Comparison of ENCODE assay signal across 1 cellular context in genomic region chrX:13268874-13269273, GRCh38.
TF ChIP-seq lines count a peak whose summit lies in the region.

No MANE protein-coding gene starts in this region.

TF ChIP-seq in A549, 52 proteins besides CTCF, POLR2A, EP300 and RAD21 (continued from another document):
- TF ChIP-seq REST (IDR thresholded peaks at IDR 0.05) (no peak), ZC3H11A (IDR thresholded peaks at IDR 0.05) (no peak), JUN (IDR thresholded peaks at IDR 0.05) (no peak), MYC (IDR thresholded peaks at IDR 0.05; ENCODE audit: borderline replicate concordance, low read length) (no peak), TFCP2L1 (CRISPR knock-in tag; IDR thresholded peaks at IDR 0.05) (no peak), HOXB5 (CRISPR knock-in tag; IDR thresholded peaks at IDR 0.05) (no peak), MAZ (IDR thresholded peaks at IDR 0.05; ENCODE audit: borderline replicate concordance, low read depth, low read length) (no peak), ZNF302 (CRISPR knock-in tag; IDR thresholded peaks at IDR 0.05) (no peak), CBX2 (IDR thresholded peaks at IDR 0.05; ENCODE audit: borderline replicate concordance, low read depth) (no peak), E2F6 (IDR thresholded peaks at IDR 0.05; ENCODE audit: borderline replicate concordance, low read depth) (no peak), PHF8 (IDR thresholded peaks at IDR 0.05; ENCODE audit: borderline replicate concordance, low read depth) (no peak)
- TF ChIP-seq, protein P1, sequence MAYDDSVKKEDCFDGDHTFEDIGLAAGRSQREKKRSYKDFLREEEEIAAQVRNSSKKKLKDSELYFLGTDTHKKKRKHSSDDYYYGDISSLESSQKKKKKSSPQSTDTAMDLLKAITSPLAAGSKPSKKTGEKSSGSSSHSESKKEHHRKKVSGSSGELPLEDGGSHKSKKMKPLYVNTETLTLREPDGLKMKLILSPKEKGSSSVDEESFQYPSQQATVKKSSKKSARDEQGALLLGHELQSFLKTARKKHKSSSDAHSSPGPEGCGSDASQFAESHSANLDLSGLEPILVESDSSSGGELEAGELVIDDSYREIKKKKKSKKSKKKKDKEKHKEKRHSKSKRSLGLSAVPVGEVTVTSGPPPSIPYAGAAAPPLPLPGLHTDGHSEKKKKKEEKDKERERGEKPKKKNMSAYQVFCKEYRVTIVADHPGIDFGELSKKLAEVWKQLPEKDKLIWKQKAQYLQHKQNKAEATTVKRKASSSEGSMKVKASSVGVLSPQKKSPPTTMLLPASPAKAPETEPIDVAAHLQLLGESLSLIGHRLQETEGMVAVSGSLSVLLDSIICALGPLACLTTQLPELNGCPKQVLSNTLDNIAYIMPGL (CRISPR knock-in tag; IDR thresholded peaks at IDR 0.05; ENCODE audit: borderline replicate concordance), result no peak
TF ChIP-seq in A549: peak in this region for 0.
